In the genomic region with DNA sequence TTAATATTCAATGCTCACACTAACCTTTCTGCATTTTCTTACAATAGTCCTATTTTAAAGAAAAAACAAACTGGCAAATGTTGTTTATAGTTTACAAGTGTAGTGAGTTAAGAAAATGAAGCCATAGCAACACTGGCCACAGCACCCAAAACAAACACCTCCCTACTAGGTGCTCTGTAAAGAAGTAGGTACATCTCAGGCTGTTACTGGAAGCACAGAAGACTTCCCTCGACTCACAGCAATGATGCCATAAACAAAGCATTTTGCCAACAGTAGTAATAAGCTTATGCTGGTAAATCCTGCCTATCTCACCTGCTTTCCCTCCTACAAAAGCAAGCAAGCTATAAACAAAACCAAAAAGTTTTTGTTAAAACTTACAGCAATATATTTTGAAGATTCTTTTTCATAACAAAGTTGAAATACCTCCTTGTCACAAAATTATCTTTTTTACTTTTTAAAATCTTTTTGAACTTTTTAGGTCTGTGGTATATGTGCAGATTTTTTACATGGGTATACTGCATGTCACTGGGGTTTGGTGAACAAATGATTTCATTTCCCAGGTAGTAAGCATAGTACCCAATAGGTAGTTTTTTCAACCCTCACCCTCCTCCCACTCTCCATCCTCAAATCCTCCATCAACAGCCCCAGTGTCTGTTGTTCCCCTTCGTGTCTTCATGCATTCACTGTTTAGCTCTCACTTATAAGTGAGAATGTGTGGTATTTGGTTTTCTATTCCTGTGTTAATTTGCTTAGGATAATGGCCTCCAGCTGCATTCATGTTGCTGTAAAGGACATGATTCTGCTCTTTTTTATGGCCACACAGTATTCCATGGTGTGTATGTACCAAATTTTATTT, we compare ENCODE assay signal across 14 cellular contexts. TPM values are rescaled to one million over a fixed set of nuclear protein-coding genes. Genes with fewer than 3 reads are reported as not detected.
A peak's percentile ranks its signal among the peaks of the same experiment; 100 is the strongest.
DNase-seq lines count a peak whose midpoint lies in the region; ATAC-seq and TF ChIP-seq lines count a peak whose summit lies in the region.
"Had no signal": no experiment of that assay in that cellular context is flagged by ENCODE, and none has a peak within 500 bp of the region (broad histone marks: within the 10 kb centered on the region; RNA-seq: fewer than 3 reads in every experiment).

No MANE protein-coding gene starts in this region.

- peaks cover 33% of the 10 kb centered on the region for H3K4me1 ChIP-seq in RWPE2 (ENCODE audit: insufficient read depth, poor library complexity, severe bottlenecking)
- H3K4me1 ChIP-seq in mesenchymal stem cell (ENCODE audit: control insufficient read depth, insufficient read depth, low read depth, low read length) = peaks cover 3% of the 10 kb centered on the region
- peaks cover 0 to 9% of the 10 kb centered on the region in 2 donors for H3K4me1 ChIP-seq in right atrium auricular region
- no peaks in the 10 kb centered on the region for H3K4me1 ChIP-seq in ascending aorta
- H3K4me1 ChIP-seq: breast epithelium, tibial artery had no signal

- peak overlapping the region in 1 of 2 experiments; percentile 42 for H2BK12ac ChIP-seq in mesenchymal stem cell (ENCODE audit: low read length in 2 of 2)

- H2BK15ac ChIP-seq in mesenchymal stem cell (ENCODE audit: low read depth, poor library complexity, severe bottlenecking) = no peak overlapping the region

- POLR2A ChIA-PET in activated CD4-positive, alpha-beta memory T cell treated with anti-CD3 and anti-CD28 coated beads for 36 hours (lab: Charles Lee) = interaction anchor here (1.2 to 2.4 kb wide), 4 partner anchors 31 to 118 kb away, joined by 6 to 47 read pairs (median 11); a partner anchor contains a TSS

- no peak overlapping the region for H2AK5ac ChIP-seq in mesenchymal stem cell (ENCODE audit: low read length, severe bottlenecking)

- no peak overlapping the region for H4K91ac ChIP-seq in mesenchymal stem cell (ENCODE audit: low read length)

- H2AFZ ChIP-seq in mesenchymal stem cell (ENCODE audit: low read depth, low read length) = no peak overlapping the region

- no peak overlapping the region for H3K4me3 ChIP-seq in RWPE2 (ENCODE audit: severe bottlenecking)
- H3K4me3 ChIP-seq in mesenchymal stem cell (ENCODE audit: insufficient read depth in 1 of 2, low read depth in 1 of 2, low read length in 2 of 2) = no peak overlapping the region
- no peak overlapping the region for H3K4me3 ChIP-seq in right atrium auricular region
- no peak overlapping the region for H3K4me3 ChIP-seq in ascending aorta
- H3K4me3 ChIP-seq: breast epithelium, ovary, tibial artery had no signal

- H3K27ac ChIP-seq in RWPE2 (ENCODE audit: poor library complexity, severe bottlenecking) = peak overlapping the region; percentile 17
- H3K27ac ChIP-seq in mesenchymal stem cell (ENCODE audit: low read length, poor library complexity, severe bottlenecking) = no peak overlapping the region
- H3K27ac ChIP-seq in right atrium auricular region = no peak overlapping the region
- no peak overlapping the region for H3K27ac ChIP-seq in ascending aorta
- H3K27ac ChIP-seq: breast epithelium, HL-60, ovary, tibial artery had no signal

- DNase-seq in NCI-H82 (lab: John Stamatoyannopoulos, UW) = peak; percentile 32
- DNase-seq in NCI-H82 treated with DMSO at 0.1 percent for 48 hours (lab: John Stamatoyannopoulos, UW; ENCODE audit: unreplicated experiment) = no peak
- DNase-seq in RWPE2 (ENCODE audit: low spot score) = no peak
- no peak for DNase-seq in mesenchymal stem cell
- no peak for DNase-seq in activated CD4-positive, alpha-beta memory T cell treated with anti-CD3 and anti-CD28 coated beads for 36 hours
- DNase-seq in right atrium auricular region (ENCODE audit: low spot score) = no peak
- DNase-seq in ascending aorta (ENCODE audit: low spot score in 2 of 2) = no peak
- DNase-seq: 8988T; activated CD4-positive, alpha-beta T cell treated with anti-CD3 and anti-CD28 coated beads for 48 hours; ovary; tibial artery had no signal

- peaks cover 16% of the 10 kb centered on the region for H3K79me1 ChIP-seq in mesenchymal stem cell (replicated peaks; ENCODE audit: low read length, poor library complexity, severe bottlenecking)

- peaks cover 65% of the 10 kb centered on the region for H3K4me1 Mint-ChIP-seq in activated CD4-positive, alpha-beta memory T cell treated with anti-CD3 and anti-CD28 coated beads for 36 hours (ENCODE audit: low read depth)

- no peaks in the 10 kb centered on the region for H3K27me3 Mint-ChIP-seq in activated CD4-positive, alpha-beta memory T cell treated with anti-CD3 and anti-CD28 coated beads for 36 hours

- no peak overlapping the region for H4K8ac ChIP-seq in mesenchymal stem cell (ENCODE audit: low read length)

- H3K4me2 ChIP-seq in mesenchymal stem cell (ENCODE audit: low read length, poor library complexity, severe bottlenecking) = no peak overlapping the region

- no peaks in the 10 kb centered on the region for H3K9me3 Mint-ChIP-seq in activated CD4-positive, alpha-beta memory T cell treated with anti-CD3 and anti-CD28 coated beads for 36 hours

- intact Hi-C loops in activated CD4-positive, alpha-beta memory T cell treated with anti-CD3 and anti-CD28 coated beads for 36 hours (cut with micrococcal nuclease) = loop anchor here (1.0 to 2.0 kb wide), 4 partner anchors 20 to 119 kb away; no protein-coding TSS in a partner anchor
- intact Hi-C loops in ascending aorta (cut with DNase I) = loop anchor here (1.0 to 5.0 kb wide), 4 partner anchors 20 to 136 kb away; no protein-coding TSS in a partner anchor

- H3K18ac ChIP-seq in mesenchymal stem cell (ENCODE audit: low read depth in 1 of 2, low read length in 2 of 2) = no peak overlapping the region

- no peak overlapping the region for H2BK120ac ChIP-seq in mesenchymal stem cell (ENCODE audit: low read depth, low read length)

- H3K27me3 ChIP-seq in RWPE2 (ENCODE audit: insufficient read depth, poor library complexity, severe bottlenecking) (no peaks in the 10 kb centered on the region), mesenchymal stem cell (ENCODE audit: control insufficient read depth in 1 of 2, insufficient read depth in 1 of 2, low read length in 2 of 2) (no peaks in the 10 kb centered on the region), right atrium auricular region (no peaks in the 10 kb centered on the region), ascending aorta (no peaks in the 10 kb centered on the region)
- H3K27me3 ChIP-seq: breast epithelium, ovary, tibial artery had no signal

- no peak for TF ChIP-seq CTCF in RWPE2 (IDR thresholded peaks at IDR 0.05; ENCODE audit: poor library complexity, severe bottlenecking)
- no peak for TF ChIP-seq CTCF in right atrium auricular region (IDR thresholded peaks at IDR 0.05)
- no peak for TF ChIP-seq CTCF in ascending aorta (IDR thresholded peaks at IDR 0.05)

- no peak overlapping the region for H3K23ac ChIP-seq in mesenchymal stem cell (ENCODE audit: low read length in 2 of 2)

- H3K14ac ChIP-seq in mesenchymal stem cell (ENCODE audit: low read length in 2 of 2) = no peak overlapping the region

- H3K9me3 ChIP-seq in RWPE2 (ENCODE audit: severe bottlenecking) (no peaks in the 10 kb centered on the region), mesenchymal stem cell (ENCODE audit: control insufficient read depth, low read length) (peaks cover 4% of the 10 kb centered on the region), right atrium auricular region (no peaks in the 10 kb centered on the region), ascending aorta (no peaks in the 10 kb centered on the region)
- H3K9me3 ChIP-seq: breast epithelium, ovary, tibial artery had no signal

- peak overlapping the region; percentile 82 for H3K9ac ChIP-seq in mesenchymal stem cell (ENCODE audit: low read length)

- H3K4me3 Mint-ChIP-seq in activated CD4-positive, alpha-beta memory T cell treated with anti-CD3 and anti-CD28 coated beads for 36 hours = no peak overlapping the region

- no peak overlapping the region for H2BK5ac ChIP-seq in mesenchymal stem cell (ENCODE audit: low read depth, low read length, poor library complexity, severe bottlenecking)

- H3K36me3 Mint-ChIP-seq in activated CD4-positive, alpha-beta memory T cell treated with anti-CD3 and anti-CD28 coated beads for 36 hours = peaks cover 12% of the 10 kb centered on the region

- WGBS in mesenchymal stem cell = 81% methylated on average over 1 of the region's 2 CpGs

- peak overlapping the region in 1 of 2 experiments; percentile 58 for H3K4ac ChIP-seq in mesenchymal stem cell (ENCODE audit: low read depth in 1 of 2, low read length in 2 of 2)

- peaks cover 8% of the 10 kb centered on the region; the same call in 1 of the 2 replicates for H3K36me3 ChIP-seq in RWPE2 (ENCODE audit: low read depth)
- H3K36me3 ChIP-seq in mesenchymal stem cell (ENCODE audit: control insufficient read depth in 1 of 2, insufficient read depth in 2 of 2, low read depth in 1 of 2, low read length in 2 of 2) = peaks cover 9 to 10% of the 10 kb centered on the region in 2 experiments
- no peaks in the 10 kb centered on the region for H3K36me3 ChIP-seq in right atrium auricular region
- H3K36me3 ChIP-seq in ascending aorta = peaks cover 0 to 5% of the 10 kb centered on the region in 2 donors
- H3K36me3 ChIP-seq: breast epithelium, ovary had no signal

- CTCF ChIA-PET in activated CD4-positive, alpha-beta memory T cell treated with anti-CD3 and anti-CD28 coated beads for 36 hours (lab: Charles Lee) = interaction anchor here (0.8 to 6.4 kb wide), 41 partner anchors 7 to 759 kb away, joined by 3 to 548 read pairs (median 6); a partner anchor contains a TSS

- H3K27ac Mint-ChIP-seq in activated CD4-positive, alpha-beta memory T cell treated with anti-CD3 and anti-CD28 coated beads for 36 hours = no peak overlapping the region

- ATAC-seq in HG02759 (IDR thresholded peaks at IDR 0.05; ENCODE audit: unreplicated experiment) = peak; percentile 48
- ATAC-seq in RWPE2 (ENCODE audit: low read depth) = no peak

RNA-seq across cellular contexts. Expression of a gene that starts 28.4 kb away (rescaled TPM):
- 53.6 TPM for polyA plus RNA-seq in mesenchymal stem cell (2013, experiment 1 of 2)
- polyA plus RNA-seq in mesenchymal stem cell (2013, experiment 2 of 2) = 55.1 TPM
- 10 to 100 TPM; 78.9 to 79.6 TPM for total RNA-seq in activated CD4-positive, alpha-beta memory T cell treated with anti-CD3 and anti-CD28 coated beads for 36 hours
- 10 to 100 TPM; 53.6 to 56.0 TPM for total RNA-seq in right atrium auricular region
- total RNA-seq in ascending aorta = 16.3 TPM

RNA-seq across cellular contexts. Expression of a gene that starts 57.6 kb away (rescaled TPM):
- 66.7 TPM for polyA plus RNA-seq in mesenchymal stem cell (2013, experiment 1 of 2)
- polyA plus RNA-seq in mesenchymal stem cell (2013, experiment 2 of 2) = 67.2 TPM
- 10 to 100 TPM; 46.1 to 47.4 TPM for total RNA-seq in activated CD4-positive, alpha-beta memory T cell treated with anti-CD3 and anti-CD28 coated beads for 36 hours
- total RNA-seq in right atrium auricular region = 10 to 100 TPM; 29.6 to 54.8 TPM
- 36.1 TPM for total RNA-seq in ascending aorta
